Comparison of ENCODE assay signal across 9 cellular contexts in the genomic region with DNA sequence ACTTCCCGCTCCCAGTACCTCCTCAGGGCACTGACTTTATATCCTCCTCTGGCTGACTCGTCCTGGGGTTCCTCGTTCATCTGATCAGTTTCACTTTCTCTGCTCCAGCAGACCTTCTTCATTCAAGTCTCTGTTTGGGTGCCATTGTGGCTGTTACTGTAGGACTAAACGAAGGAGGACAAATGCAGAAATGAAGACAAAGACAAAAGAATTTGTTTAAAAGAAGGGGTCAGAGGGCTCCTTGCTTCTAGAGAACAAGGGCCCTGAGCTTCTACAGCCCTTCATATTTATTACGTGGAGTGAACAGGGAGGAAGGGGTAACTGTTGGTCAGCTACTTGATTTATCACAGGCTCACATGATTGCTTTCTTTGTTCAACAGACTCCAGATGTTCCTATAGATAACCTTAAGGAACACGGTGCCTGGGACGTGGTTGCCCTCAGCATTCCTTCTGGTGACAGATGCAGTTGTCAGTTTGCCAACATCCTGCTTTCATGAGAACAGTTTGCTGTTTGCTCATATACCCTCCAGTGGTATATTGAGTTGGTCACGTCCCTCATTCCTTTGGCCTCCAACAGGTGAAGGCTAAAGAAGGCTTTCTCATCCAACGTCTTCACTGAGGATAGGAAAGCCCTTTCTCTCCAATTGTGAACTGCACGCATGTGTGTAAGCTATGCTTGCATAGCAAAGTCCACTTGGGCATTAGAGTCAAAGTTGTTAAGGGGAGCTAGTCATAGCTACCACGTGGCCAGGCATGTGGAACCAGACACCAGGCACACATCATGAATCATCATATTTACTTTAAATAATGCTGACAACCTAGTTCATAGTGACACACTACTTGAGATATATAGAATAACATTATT.
DNase-seq lines count a peak whose midpoint lies in the region; ATAC-seq and TF ChIP-seq lines count a peak whose summit lies in the region.
"Had no signal": no experiment of that assay in that cellular context is flagged by ENCODE, and none has a peak within 500 bp of the region (broad histone marks: within the 10 kb centered on the region; RNA-seq: fewer than 3 reads in every experiment).

No MANE protein-coding gene starts in this region.

- no peaks in the 10 kb centered on the region for H3K36me3 ChIP-seq in BLaER1
- no peaks in the 10 kb centered on the region for H3K36me3 ChIP-seq in kidney epithelial cell (ENCODE audit: control insufficient read depth, insufficient read depth, low read length)

- H4K20me1 ChIP-seq in BLaER1, result no peaks in the 10 kb centered on the region

- no peak for ATAC-seq in stimulated activated naive B cell treated with anti-CD40 and anti-IgM and Interleukin-4, amounts not matched to agents 10 μg/mL and 1 μg/mL and 100 μg/mL, for 72 hours (replicated peaks)

- peaks cover 4% of the 10 kb centered on the region for H3K27me3 Mint-ChIP-seq in IgD-negative memory B cell
- H3K27me3 Mint-ChIP-seq in stimulated activated naive B cell treated with anti-CD40 and anti-IgM and Interleukin-4, amounts not matched to agents 10 μg/mL and 1 μg/mL and 100 μg/mL, for 72 hours, result peaks cover 0 to 25% of the 10 kb centered on the region in 2 donors

- H3K4me1 Mint-ChIP-seq in IgD-negative memory B cell, result peaks cover 3 to 5% (median 4%) of the 10 kb centered on the region in 3 donors
- peaks cover 2 to 6% of the 10 kb centered on the region in 2 donors for H3K4me1 Mint-ChIP-seq in stimulated activated naive B cell treated with anti-CD40 and anti-IgM and Interleukin-4, amounts not matched to agents 10 μg/mL and 1 μg/mL and 100 μg/mL, for 72 hours

- no peaks in the 10 kb centered on the region for H3K9me3 Mint-ChIP-seq in IgD-negative memory B cell
- no peaks in the 10 kb centered on the region for H3K9me3 Mint-ChIP-seq in stimulated activated naive B cell treated with anti-CD40 and anti-IgM and Interleukin-4, amounts not matched to agents 10 μg/mL and 1 μg/mL and 100 μg/mL, for 72 hours

- H3K9ac ChIP-seq in BLaER1, result no peak overlapping the region

- no peak for TF ChIP-seq CTCF in kidney epithelial cell (IDR thresholded peaks at IDR 0.05; ENCODE audit: insufficient read depth, low read length, poor library complexity, severe bottlenecking)

- no peaks in the 10 kb centered on the region for H3K9me3 ChIP-seq in BLaER1

- H3K4me3 Mint-ChIP-seq in IgD-negative memory B cell, result peak overlapping the region in 3 of 4 donors; percentile 30 to 76 (median 72)
- H3K4me3 Mint-ChIP-seq in stimulated activated naive B cell treated with anti-CD40 and anti-IgM and Interleukin-4, amounts not matched to agents 10 μg/mL and 1 μg/mL and 100 μg/mL, for 72 hours, result peak overlapping the region in 1 of 2 donors; percentile 33

- H3K36me3 Mint-ChIP-seq in IgD-negative memory B cell, result no peaks in the 10 kb centered on the region
- H3K36me3 Mint-ChIP-seq in stimulated activated naive B cell treated with anti-CD40 and anti-IgM and Interleukin-4, amounts not matched to agents 10 μg/mL and 1 μg/mL and 100 μg/mL, for 72 hours, result no peaks in the 10 kb centered on the region

- no peaks in the 10 kb centered on the region for H3K27me3 ChIP-seq in BLaER1
- no peaks in the 10 kb centered on the region for H3K27me3 ChIP-seq in kidney epithelial cell (ENCODE audit: control insufficient read depth, insufficient read depth, low read length)

- DNase-seq in UCSD-AML1 (lab: John Stamatoyannopoulos, UW; ENCODE audit: unreplicated experiment) (peak; percentile 33), kidney epithelial cell (ENCODE audit: low read depth) (peak; percentile 78), GM19240 (ENCODE audit: insufficient read length, low spot score) (no peak), activated gamma-delta T cell treated with Interleukin-2 at 50 U/mL for 16 hours (no peak)
- no peak for DNase-seq in stimulated activated naive B cell treated with anti-CD40 and anti-IgM and Interleukin-4, amounts not matched to agents 10 μg/mL and 1 μg/mL and 100 μg/mL, for 72 hours
- no peak for DNase-seq in activated CD4-positive, alpha-beta T cell treated with anti-CD3 and anti-CD28 coated beads, Interleukin-2, amount 50 U/mL, for 1 hour

- no peak overlapping the region for H3K27ac ChIP-seq in BLaER1

- no peak overlapping the region for H3K4me3 ChIP-seq in BLaER1
- no peak overlapping the region for H3K4me3 ChIP-seq in kidney epithelial cell (ENCODE audit: low read depth, low read length)
- H3K4me3 ChIP-seq: lung had no signal

- peak overlapping the region in 1 of 3 donors; percentile 78 for H3K27ac Mint-ChIP-seq in IgD-negative memory B cell
- no peak overlapping the region for H3K27ac Mint-ChIP-seq in stimulated activated naive B cell treated with anti-CD40 and anti-IgM and Interleukin-4, amounts not matched to agents 10 μg/mL and 1 μg/mL and 100 μg/mL, for 72 hours

- H3K4me1 ChIP-seq in BLaER1, result no peaks in the 10 kb centered on the region

- H3K4me2 ChIP-seq in BLaER1, result 0 out of 2 replicates have a peak overlapping the region, but pooled peaks have one; percentile 2

Comparison
In these comparisons a context has a peak if more than half of its experiments do, and no peak if none do; other contexts are left out.
1. DNase-seq: peak in UCSD-AML1 (single experiment) and kidney epithelial cell (single experiment); none in GM19240 (single experiment), stimulated activated naive B cell treated with anti-CD40 and anti-IgM and Interleukin-4, amounts not matched to agents 10 μg/mL and 1 μg/mL and 100 μg/mL, for 72 hours (single experiment), activated gamma-delta T cell treated with Interleukin-2 at 50 U/mL for 16 hours (single experiment) and activated CD4-positive, alpha-beta T cell treated with anti-CD3 and anti-CD28 coated beads, Interleukin-2, amount 50 U/mL, for 1 hour (single experiment).